In genomic region chr3:160061525-160061924, GRCh38 we compare ENCODE assay signal across 1 cellular context.
TF ChIP-seq lines count a peak whose summit lies in the region.

No MANE protein-coding gene starts in this region.

TF ChIP-seq in GM23338, 12 proteins besides CTCF, POLR2A, EP300 and RAD21 (continued from another document):
- TF ChIP-seq NANOG (IDR thresholded peaks at IDR 0.05; ENCODE audit: borderline replicate concordance) (no peak), ETS1 (IDR thresholded peaks at IDR 0.05) (no peak), EZH2 (IDR thresholded peaks at IDR 0.05; ENCODE audit: low read depth, unreplicated experiment) (no peak), STAT1 (IDR thresholded peaks at IDR 0.05; ENCODE audit: unreplicated experiment) (no peak), ZNF114 (CRISPR knock-in tag; IDR thresholded peaks at IDR 0.05) (no peak), REST (IDR thresholded peaks at IDR 0.05; ENCODE audit: unreplicated experiment) (no peak)
